In the genomic region with DNA sequence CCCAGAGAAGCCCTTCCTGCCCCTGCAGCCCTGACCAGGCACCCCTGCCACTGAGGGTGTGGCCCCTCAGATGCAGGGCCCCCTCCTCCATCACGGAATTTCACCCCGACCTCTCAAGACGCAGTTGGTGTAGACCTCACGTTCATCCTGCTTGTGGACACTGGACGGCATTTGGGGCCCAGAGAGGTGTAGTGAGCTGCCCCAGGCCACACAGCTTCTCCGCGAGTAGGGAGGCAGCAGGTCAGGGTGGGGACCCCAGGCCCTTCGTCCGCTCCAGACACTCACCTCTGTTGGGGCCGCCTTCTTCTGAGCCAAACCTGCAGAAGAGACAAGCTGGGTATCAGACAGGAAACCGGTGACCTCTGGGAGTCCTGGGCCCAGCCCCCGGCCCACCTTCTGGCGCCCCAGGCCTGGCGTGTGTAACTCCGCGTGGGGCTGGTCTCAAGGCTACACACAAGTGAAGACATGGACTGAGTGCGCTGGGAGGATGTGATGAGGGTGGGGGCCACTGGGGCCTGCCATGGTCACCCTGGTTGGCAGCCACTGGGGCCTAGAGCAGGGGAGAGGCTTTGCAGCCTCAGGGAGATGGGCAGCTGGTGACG, we compare ENCODE assay signal across 1 cellular context.
TF ChIP-seq lines count a peak whose summit lies in the region.

No MANE protein-coding gene starts in this region.

TF ChIP-seq in GM23338, 12 proteins besides CTCF, POLR2A, EP300 and RAD21:
- no peak for TF ChIP-seq JUNB (IDR thresholded peaks at IDR 0.05; ENCODE audit: unreplicated experiment)
